Comparison of ENCODE assay signal across 8 cellular contexts in genomic region chr9:103242486-103242885, GRCh38.
"Had no signal": no experiment of that assay in that cellular context is flagged by ENCODE, and none has a peak within 500 bp of the region (broad histone marks: within the 10 kb centered on the region; RNA-seq: fewer than 3 reads in every experiment).

No MANE protein-coding gene starts in this region.

- H3K27ac ChIP-seq: GM23248 had no signal

- ATAC-seq: GM23338, HCT116 had no signal

- H3K9ac ChIP-seq: GM23248 had no signal

- H3K36me3 ChIP-seq: HAP-1 had no signal

- H3K4me3 Mint-ChIP-seq: GM23338, H9, HFFc6 had no signal

- H2AFZ ChIP-seq: GM23248, GM23338 had no signal

- H3K9me3 ChIP-seq: HAP-1 had no signal

- H3K27ac Mint-ChIP-seq: GM23338, H9, HFFc6 had no signal

- H3K4me1 Mint-ChIP-seq: GM23338 had no signal

- H3K4me2 ChIP-seq: GM23338 had no signal

- DNase-seq: GM23248, GOT3, H7, H9, HFFc6 had no signal

- H3K4me3 ChIP-seq: GM23248, GM23338, HAP-1 had no signal
